In genomic region chr3:45988804-45989203, GRCh38 we compare ENCODE assay signal across 10 cellular contexts. TPM values are rescaled to one million over a fixed set of nuclear protein-coding genes. Genes with fewer than 3 reads are reported as not detected.
A peak's percentile ranks its signal among the peaks of the same experiment; 100 is the strongest.
DNase-seq lines count a peak whose midpoint lies in the region; ATAC-seq and TF ChIP-seq lines count a peak whose summit lies in the region.
"Had no signal": no experiment of that assay in that cellular context is flagged by ENCODE, and none has a peak within 500 bp of the region (broad histone marks: within the 10 kb centered on the region; RNA-seq: fewer than 3 reads in every experiment).

No MANE protein-coding gene starts in this region.

- H3K79me2 ChIP-seq in osteoblast (ENCODE audit: insufficient read depth, low read length) (peaks cover 54% of the 10 kb centered on the region), MM.1S (ENCODE audit: low read length) (no peaks in the 10 kb centered on the region)

- peak overlapping the region; percentile 28 for H3K4me2 ChIP-seq in osteoblast (ENCODE audit: insufficient read depth, low read length)
- no peak overlapping the region for H3K4me2 ChIP-seq in MM.1S (ENCODE audit: low read depth, low read length)

- H3F3A ChIP-seq in MM.1S (ENCODE audit: insufficient read depth, low read length) = no peaks in the 10 kb centered on the region

- H3K9me3 ChIP-seq in CD4-positive, CD25-positive, alpha-beta regulatory T cell (ENCODE audit: control insufficient read depth in 2 of 2, low read length in 2 of 2) = no peaks in the 10 kb centered on the region
- H3K9me3 ChIP-seq in osteoblast (ENCODE audit: low read depth, low read length) (no peaks in the 10 kb centered on the region), MM.1S (replicated peaks; ENCODE audit: insufficient read depth, low read length) (no peaks in the 10 kb centered on the region)

- ATAC-seq in CD4-positive, CD25-positive, alpha-beta regulatory T cell (ENCODE audit: low read depth in 2 of 2) = no peak

- H3K9me2 ChIP-seq in MM.1S (replicated peaks; ENCODE audit: insufficient read depth, low read length) = no peaks in the 10 kb centered on the region

- peaks cover 40 to 92% (median 72%) of the 10 kb centered on the region in 4 donors for H3K4me1 Mint-ChIP-seq in CD4-positive, CD25-positive, alpha-beta regulatory T cell

- peaks cover 19% of the 10 kb centered on the region for H3K36me3 ChIP-seq in CD4-positive, CD25-positive, alpha-beta regulatory T cell (ENCODE audit: control insufficient read depth, insufficient read depth, low read length)
- H3K36me3 ChIP-seq in osteoblast (ENCODE audit: insufficient read depth, low read length) (peaks cover 1% of the 10 kb centered on the region), MM.1S (replicated peaks; ENCODE audit: insufficient read depth, low read length) (no peaks in the 10 kb centered on the region)

- TF ChIP-seq CTCF in coronary artery (IDR thresholded peaks at IDR 0.05) (no peak), osteoblast (IDR thresholded peaks at IDR 0.05; ENCODE audit: extremely low read depth, low read depth, low read length) (no peak), MM.1S (IDR thresholded peaks at IDR 0.05; ENCODE audit: low read length) (no peak)

- peak overlapping the region; percentile 52 for H2AFZ ChIP-seq in osteoblast (ENCODE audit: low read length)
- no peak overlapping the region for H2AFZ ChIP-seq in MM.1S (ENCODE audit: low read length)

- peak overlapping the region; percentile 4 to 62 (median 5) for H3K27ac Mint-ChIP-seq in CD4-positive, CD25-positive, alpha-beta regulatory T cell
- H3K27ac Mint-ChIP-seq: activated B cell treated with CpG ODN at 0.5 μM for 24 hours had no signal

- H3K4me1 ChIP-seq in CD4-positive, CD25-positive, alpha-beta regulatory T cell (ENCODE audit: control insufficient read depth, insufficient read depth, low read length, poor library complexity, severe bottlenecking) = peaks cover 78% of the 10 kb centered on the region
- H3K4me1 ChIP-seq in osteoblast (ENCODE audit: insufficient read depth, low read length) (peaks cover 73% of the 10 kb centered on the region), MM.1S (ENCODE audit: low read length) (peaks cover 8% of the 10 kb centered on the region; the same call in 1 of the 2 replicates)

- H3K36me3 Mint-ChIP-seq in CD4-positive, CD25-positive, alpha-beta regulatory T cell = peaks cover 25% of the 10 kb centered on the region

- H3K27ac ChIP-seq in CD4-positive, CD25-positive, alpha-beta regulatory T cell (ENCODE audit: insufficient read depth, low read length, poor library complexity, severe bottlenecking) = no peak overlapping the region
- peak overlapping the region; percentile 83 to 96 for H3K27ac ChIP-seq in coronary artery
- H3K27ac ChIP-seq in osteoblast (ENCODE audit: low read depth, low read length) = peak overlapping the region; percentile 90
- no peak overlapping the region for H3K27ac ChIP-seq in MM.1S (ENCODE audit: low read length)

- H3K4me3 ChIP-seq in CD4-positive, CD25-positive, alpha-beta regulatory T cell (ENCODE audit: low read depth, low read length) = peak overlapping the region; percentile 37
- no peak overlapping the region for H3K4me3 ChIP-seq in coronary artery
- no peak overlapping the region for H3K4me3 ChIP-seq in osteoblast (ENCODE audit: insufficient read depth, low read length)
- no peak overlapping the region for H3K4me3 ChIP-seq in MM.1S (ENCODE audit: low read length)

- peak overlapping the region in 3 of 4 donors; percentile 11 to 72 (median 69) for H3K4me3 Mint-ChIP-seq in CD4-positive, CD25-positive, alpha-beta regulatory T cell
- H3K4me3 Mint-ChIP-seq: activated B cell treated with CpG ODN at 0.5 μM for 24 hours had no signal

- H4K20me1 ChIP-seq in osteoblast (ENCODE audit: insufficient read depth, low read length) (peaks cover 6% of the 10 kb centered on the region), MM.1S (ENCODE audit: insufficient read depth, low read length) (no peaks in the 10 kb centered on the region)

- no peak for DNase-seq in CD4-positive, CD25-positive, alpha-beta regulatory T cell
- peak; percentile 75 for DNase-seq in LHCN-M2 (ENCODE audit: low read depth)
- DNase-seq in coronary artery (ENCODE audit: low spot score) = no peak
- peak; percentile 97 for DNase-seq in osteoblast (ENCODE audit: insufficient read length, low spot score, missing footprints)
- no peak for DNase-seq in foreskin melanocyte
- no peak for DNase-seq in HT-29 (ENCODE audit: low spot score)
- no peak for DNase-seq in MM.1S
- no peak for DNase-seq in stimulated activated CD4-positive, alpha-beta T cell treated with anti-CD3 and anti-CD28 coated beads, Interleukin-2, amount 100 ng/mL, for 48 hours
- DNase-seq: activated B cell treated with CpG ODN at 0.5 μM for 24 hours, NCI-H526 treated with DMSO at 0.1 percent for 48 hours had no signal

- H3K27me3 ChIP-seq in CD4-positive, CD25-positive, alpha-beta regulatory T cell (ENCODE audit: control insufficient read depth, insufficient read depth, low read length) = no peaks in the 10 kb centered on the region
- H3K27me3 ChIP-seq in osteoblast (ENCODE audit: insufficient read depth, low read length) (no peaks in the 10 kb centered on the region), MM.1S (replicated peaks; ENCODE audit: insufficient read depth, low read length) (no peaks in the 10 kb centered on the region)

- H3K9me3 Mint-ChIP-seq in CD4-positive, CD25-positive, alpha-beta regulatory T cell = no peaks in the 10 kb centered on the region
- H3K9me3 Mint-ChIP-seq: activated B cell treated with CpG ODN at 0.5 μM for 24 hours had no signal

- no peak overlapping the region for H3K9ac ChIP-seq in MM.1S (ENCODE audit: low read length)

- no peaks in the 10 kb centered on the region for H3K27me3 Mint-ChIP-seq in CD4-positive, CD25-positive, alpha-beta regulatory T cell
- H3K27me3 Mint-ChIP-seq: activated B cell treated with CpG ODN at 0.5 μM for 24 hours had no signal

RNA-seq across cellular contexts. Expression of gene FYCO1, which starts 6.8 kb away (rescaled TPM):
- total RNA-seq in CD4-positive, CD25-positive, alpha-beta regulatory T cell = 42.5 TPM
- 1 to 10 TPM; 2.1 to 3.3 (median 2.4) TPM for polyA plus RNA-seq in CD4-positive, CD25-positive, alpha-beta regulatory T cell
- total RNA-seq in LHCN-M2 (2014; rRNA removed) = 5.7 and 10.8 TPM in 2 replicates
- polyA plus RNA-seq in LHCN-M2 (2012) = 8.6 TPM
- 22.7 and 25.0 TPM in 2 replicates for total RNA-seq in osteoblast
- 8.5 and 9.7 TPM in 2 replicates for total RNA-seq in HT-29 (2014; rRNA removed; shearing (Covaris generic))

RNA-seq across cellular contexts. Expression of gene XCR1, which starts 38.5 kb away (rescaled TPM):
- total RNA-seq in CD4-positive, CD25-positive, alpha-beta regulatory T cell = not detected
- not detected for polyA plus RNA-seq in CD4-positive, CD25-positive, alpha-beta regulatory T cell
- total RNA-seq in LHCN-M2 (2014; rRNA removed) = 0.06 TPM in 1 of 2 replicates, not detected in the other
- polyA plus RNA-seq in LHCN-M2 (2012) = not detected
- not detected in 2 replicates for total RNA-seq in osteoblast
- not detected in 2 replicates for total RNA-seq in HT-29 (2014; rRNA removed; shearing (Covaris generic))
- total RNA-seq: activated B cell treated with CpG ODN at 0.5 μM for 24 hours had no signal

RNA-seq across cellular contexts. Expression of gene CXCR6, which starts 45.5 kb away (rescaled TPM):
- total RNA-seq in CD4-positive, CD25-positive, alpha-beta regulatory T cell = 23.7 TPM
- 10 to 100 TPM; 23.7 to 40.3 (median 30.0) TPM for polyA plus RNA-seq in CD4-positive, CD25-positive, alpha-beta regulatory T cell
- total RNA-seq in LHCN-M2 (2014; rRNA removed) (not detected in 2 replicates), osteoblast (not detected in 2 replicates)
- polyA plus RNA-seq in LHCN-M2 (2012) = 0.22 TPM
- total RNA-seq in HT-29 (2014; rRNA removed; shearing (Covaris generic)) = not detected in 2 replicates
- total RNA-seq: activated B cell treated with CpG ODN at 0.5 μM for 24 hours had no signal

Comparison
In these comparisons a context has a peak if more than half of its experiments do, and no peak if none do; other contexts are left out.
1. DNase-seq: peak in LHCN-M2 (single experiment) and osteoblast (single experiment); none in CD4-positive, CD25-positive, alpha-beta regulatory T cell (0 of 3), coronary artery (single experiment), foreskin melanocyte (single experiment), HT-29 (single experiment), MM.1S (single experiment) and stimulated activated CD4-positive, alpha-beta T cell treated with anti-CD3 and anti-CD28 coated beads, Interleukin-2, amount 100 ng/mL, for 48 hours (0 of 2).
2. H3K27ac ChIP-seq: peak in coronary artery (2 of 2) and osteoblast (single experiment); none in CD4-positive, CD25-positive, alpha-beta regulatory T cell (single experiment) and MM.1S (single experiment).
3. RNA of gene CXCR6, which starts 45.5 kb away (total RNA-seq): 23.7 TPM in CD4-positive, CD25-positive, alpha-beta regulatory T cell (single experiment); not detected in LHCN-M2, not detected in osteoblast and not detected in HT-29; every median in the first group is over 10 times any median in the second.